In the genomic region with DNA sequence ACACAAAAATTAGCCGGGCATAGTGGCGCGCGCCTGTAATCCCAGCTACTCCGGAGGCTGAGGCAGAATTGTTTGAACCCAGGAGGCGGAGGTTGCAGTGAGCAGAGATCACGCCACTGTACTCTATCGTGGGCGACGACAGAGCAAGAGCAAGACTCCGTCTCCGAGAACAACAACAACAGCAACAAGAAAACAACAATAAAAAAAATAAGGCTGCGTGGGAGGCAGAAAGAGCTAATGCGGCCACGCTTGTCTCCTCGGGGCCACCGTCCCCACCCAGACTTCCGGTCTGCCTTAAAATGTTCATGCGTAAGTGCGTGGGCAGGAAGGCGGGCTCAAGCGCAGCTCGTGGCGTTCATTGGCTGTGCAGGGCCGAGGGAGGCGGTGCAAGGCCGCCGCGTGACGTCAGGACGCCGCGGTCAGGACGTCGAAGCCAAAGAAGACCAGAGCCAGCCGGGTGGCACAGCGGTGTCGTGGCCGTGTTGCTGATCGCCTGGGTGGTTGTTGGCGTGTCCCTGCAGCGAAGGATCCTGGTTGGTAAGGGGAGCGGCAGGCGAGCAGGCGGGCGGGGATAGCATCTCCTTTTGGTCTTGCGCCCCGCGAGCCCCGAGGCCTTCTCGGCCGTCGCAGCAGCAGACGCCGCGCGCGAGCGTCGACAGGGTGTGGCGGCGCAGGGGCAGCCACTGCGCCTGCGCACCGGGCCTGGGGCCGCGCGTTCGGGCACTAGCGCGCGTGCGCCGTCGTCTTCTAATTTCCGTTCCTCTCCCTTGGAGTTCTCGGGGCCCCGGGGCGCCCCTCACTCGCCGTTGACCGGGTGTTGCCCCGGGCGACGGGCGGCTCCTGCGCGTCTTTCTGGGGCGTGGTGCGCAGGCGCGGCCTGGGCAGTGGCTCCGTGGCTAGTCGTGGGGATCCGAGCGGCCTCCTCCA, we compare ENCODE assay signal across 1 cellular context.
TF ChIP-seq lines count a peak whose summit lies in the region.

A gene (plus strand): TSS at position 426 of the 927 bp plus-strand sequence. CDS start 2,146 bp downstream, outside the sequence.

TF ChIP-seq in HEK293, 187 proteins besides CTCF, POLR2A, EP300 and RAD21 (continued from another document and continues in another):
- TF ChIP-seq ZNF24 (tag by site-specific recombination; IDR thresholded peaks at IDR 0.05), result peak; percentile 24; the same call in 1 of the 2 replicates
- TF ChIP-seq, protein P1, sequence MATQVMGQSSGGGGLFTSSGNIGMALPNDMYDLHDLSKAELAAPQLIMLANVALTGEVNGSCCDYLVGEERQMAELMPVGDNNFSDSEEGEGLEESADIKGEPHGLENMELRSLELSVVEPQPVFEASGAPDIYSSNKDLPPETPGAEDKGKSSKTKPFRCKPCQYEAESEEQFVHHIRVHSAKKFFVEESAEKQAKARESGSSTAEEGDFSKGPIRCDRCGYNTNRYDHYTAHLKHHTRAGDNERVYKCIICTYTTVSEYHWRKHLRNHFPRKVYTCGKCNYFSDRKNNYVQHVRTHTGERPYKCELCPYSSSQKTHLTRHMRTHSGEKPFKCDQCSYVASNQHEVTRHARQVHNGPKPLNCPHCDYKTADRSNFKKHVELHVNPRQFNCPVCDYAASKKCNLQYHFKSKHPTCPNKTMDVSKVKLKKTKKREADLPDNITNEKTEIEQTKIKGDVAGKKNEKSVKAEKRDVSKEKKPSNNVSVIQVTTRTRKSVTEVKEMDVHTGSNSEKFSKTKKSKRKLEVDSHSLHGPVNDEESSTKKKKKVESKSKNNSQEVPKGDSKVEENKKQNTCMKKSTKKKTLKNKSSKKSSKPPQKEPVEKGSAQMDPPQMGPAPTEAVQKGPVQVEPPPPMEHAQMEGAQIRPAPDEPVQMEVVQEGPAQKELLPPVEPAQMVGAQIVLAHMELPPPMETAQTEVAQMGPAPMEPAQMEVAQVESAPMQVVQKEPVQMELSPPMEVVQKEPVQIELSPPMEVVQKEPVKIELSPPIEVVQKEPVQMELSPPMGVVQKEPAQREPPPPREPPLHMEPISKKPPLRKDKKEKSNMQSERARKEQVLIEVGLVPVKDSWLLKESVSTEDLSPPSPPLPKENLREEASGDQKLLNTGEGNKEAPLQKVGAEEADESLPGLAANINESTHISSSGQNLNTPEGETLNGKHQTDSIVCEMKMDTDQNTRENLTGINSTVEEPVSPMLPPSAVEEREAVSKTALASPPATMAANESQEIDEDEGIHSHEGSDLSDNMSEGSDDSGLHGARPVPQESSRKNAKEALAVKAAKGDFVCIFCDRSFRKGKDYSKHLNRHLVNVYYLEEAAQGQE (tag by site-specific recombination; IDR thresholded peaks at IDR 0.05), result no peak
- TF ChIP-seq ZNF366 (tag by site-specific recombination; conservative IDR thresholded peaks at IDR 0.05), result no peak
- no peak for TF ChIP-seq ZNF792 (tag by site-specific recombination; IDR thresholded peaks at IDR 0.05)
- TF ChIP-seq ZNF585B (tag by site-specific recombination; IDR thresholded peaks at IDR 0.05), result no peak
- TF ChIP-seq, protein P2, sequence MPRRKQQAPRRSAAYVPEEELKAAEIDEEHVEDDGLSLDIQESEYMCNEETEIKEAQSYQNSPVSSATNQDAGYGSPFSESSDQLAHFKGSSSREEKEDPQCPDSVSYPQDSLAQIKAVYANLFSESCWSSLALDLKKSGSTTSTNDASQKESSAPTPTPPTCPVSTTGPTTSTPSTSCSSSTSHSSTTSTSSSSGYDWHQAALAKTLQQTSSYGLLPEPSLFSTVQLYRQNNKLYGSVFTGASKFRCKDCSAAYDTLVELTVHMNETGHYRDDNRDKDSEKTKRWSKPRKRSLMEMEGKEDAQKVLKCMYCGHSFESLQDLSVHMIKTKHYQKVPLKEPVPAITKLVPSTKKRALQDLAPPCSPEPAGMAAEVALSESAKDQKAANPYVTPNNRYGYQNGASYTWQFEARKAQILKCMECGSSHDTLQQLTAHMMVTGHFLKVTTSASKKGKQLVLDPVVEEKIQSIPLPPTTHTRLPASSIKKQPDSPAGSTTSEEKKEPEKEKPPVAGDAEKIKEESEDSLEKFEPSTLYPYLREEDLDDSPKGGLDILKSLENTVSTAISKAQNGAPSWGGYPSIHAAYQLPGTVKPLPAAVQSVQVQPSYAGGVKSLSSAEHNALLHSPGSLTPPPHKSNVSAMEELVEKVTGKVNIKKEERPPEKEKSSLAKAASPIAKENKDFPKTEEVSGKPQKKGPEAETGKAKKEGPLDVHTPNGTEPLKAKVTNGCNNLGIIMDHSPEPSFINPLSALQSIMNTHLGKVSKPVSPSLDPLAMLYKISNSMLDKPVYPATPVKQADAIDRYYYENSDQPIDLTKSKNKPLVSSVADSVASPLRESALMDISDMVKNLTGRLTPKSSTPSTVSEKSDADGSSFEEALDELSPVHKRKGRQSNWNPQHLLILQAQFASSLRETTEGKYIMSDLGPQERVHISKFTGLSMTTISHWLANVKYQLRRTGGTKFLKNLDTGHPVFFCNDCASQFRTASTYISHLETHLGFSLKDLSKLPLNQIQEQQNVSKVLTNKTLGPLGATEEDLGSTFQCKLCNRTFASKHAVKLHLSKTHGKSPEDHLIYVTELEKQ (tag by site-specific recombination; IDR thresholded peaks at IDR 0.05; ENCODE audit: borderline replicate concordance), result no peak; the same call in 1 of the 2 replicates
- 0 out of 2 replicates have a peak, but pooled peaks have one; percentile 44 for TF ChIP-seq ZSCAN30 (tag by site-specific recombination; IDR thresholded peaks at IDR 0.05)
- no peak for TF ChIP-seq ZNF121 (tag by site-specific recombination; IDR thresholded peaks at IDR 0.05)
- TF ChIP-seq ZNF571 (tag by site-specific recombination; IDR thresholded peaks at IDR 0.05), result no peak
- no peak for TF ChIP-seq ZNF19 (tag by site-specific recombination; IDR thresholded peaks at IDR 0.05; ENCODE audit: low read depth)
- TF ChIP-seq, protein P3, sequence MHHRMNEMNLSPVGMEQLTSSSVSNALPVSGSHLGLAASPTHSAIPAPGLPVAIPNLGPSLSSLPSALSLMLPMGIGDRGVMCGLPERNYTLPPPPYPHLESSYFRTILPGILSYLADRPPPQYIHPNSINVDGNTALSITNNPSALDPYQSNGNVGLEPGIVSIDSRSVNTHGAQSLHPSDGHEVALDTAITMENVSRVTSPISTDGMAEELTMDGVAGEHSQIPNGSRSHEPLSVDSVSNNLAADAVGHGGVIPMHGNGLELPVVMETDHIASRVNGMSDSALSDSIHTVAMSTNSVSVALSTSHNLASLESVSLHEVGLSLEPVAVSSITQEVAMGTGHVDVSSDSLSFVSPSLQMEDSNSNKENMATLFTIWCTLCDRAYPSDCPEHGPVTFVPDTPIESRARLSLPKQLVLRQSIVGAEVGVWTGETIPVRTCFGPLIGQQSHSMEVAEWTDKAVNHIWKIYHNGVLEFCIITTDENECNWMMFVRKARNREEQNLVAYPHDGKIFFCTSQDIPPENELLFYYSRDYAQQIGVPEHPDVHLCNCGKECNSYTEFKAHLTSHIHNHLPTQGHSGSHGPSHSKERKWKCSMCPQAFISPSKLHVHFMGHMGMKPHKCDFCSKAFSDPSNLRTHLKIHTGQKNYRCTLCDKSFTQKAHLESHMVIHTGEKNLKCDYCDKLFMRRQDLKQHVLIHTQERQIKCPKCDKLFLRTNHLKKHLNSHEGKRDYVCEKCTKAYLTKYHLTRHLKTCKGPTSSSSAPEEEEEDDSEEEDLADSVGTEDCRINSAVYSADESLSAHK (tag by site-specific recombination; IDR thresholded peaks at IDR 0.05), result no peak
- no peak for TF ChIP-seq ZNF157 (tag by site-specific recombination; IDR thresholded peaks at IDR 0.05)
- TF ChIP-seq ZNF660 (tag by site-specific recombination; IDR thresholded peaks at IDR 0.05), result peak; percentile 76
- TF ChIP-seq ZFHX2 (tag by site-specific recombination; conservative IDR thresholded peaks at IDR 0.05), result peak; percentile 97
- no peak for TF ChIP-seq PRDM1 (tag by site-specific recombination; IDR thresholded peaks at IDR 0.05)
- peak; percentile 97 for TF ChIP-seq ZBTB21 (tag by site-specific recombination; IDR thresholded peaks at IDR 0.05)
- no peak for TF ChIP-seq ZNF623 (tag by site-specific recombination; IDR thresholded peaks at IDR 0.05)
- TF ChIP-seq ZEB2 (tag by site-specific recombination; IDR thresholded peaks at IDR 0.05), result peak; percentile 46; the same call in 1 of the 2 replicates
- TF ChIP-seq GLI4 (tag by site-specific recombination; IDR thresholded peaks at IDR 0.05), result no peak
- TF ChIP-seq YY1 (tag by site-specific recombination; IDR thresholded peaks at IDR 0.05), result no peak; the same call in 1 of the 2 replicates
- TF ChIP-seq SP7 (tag by site-specific recombination; IDR thresholded peaks at IDR 0.05), result peak; percentile 79
- TF ChIP-seq, protein P4, sequence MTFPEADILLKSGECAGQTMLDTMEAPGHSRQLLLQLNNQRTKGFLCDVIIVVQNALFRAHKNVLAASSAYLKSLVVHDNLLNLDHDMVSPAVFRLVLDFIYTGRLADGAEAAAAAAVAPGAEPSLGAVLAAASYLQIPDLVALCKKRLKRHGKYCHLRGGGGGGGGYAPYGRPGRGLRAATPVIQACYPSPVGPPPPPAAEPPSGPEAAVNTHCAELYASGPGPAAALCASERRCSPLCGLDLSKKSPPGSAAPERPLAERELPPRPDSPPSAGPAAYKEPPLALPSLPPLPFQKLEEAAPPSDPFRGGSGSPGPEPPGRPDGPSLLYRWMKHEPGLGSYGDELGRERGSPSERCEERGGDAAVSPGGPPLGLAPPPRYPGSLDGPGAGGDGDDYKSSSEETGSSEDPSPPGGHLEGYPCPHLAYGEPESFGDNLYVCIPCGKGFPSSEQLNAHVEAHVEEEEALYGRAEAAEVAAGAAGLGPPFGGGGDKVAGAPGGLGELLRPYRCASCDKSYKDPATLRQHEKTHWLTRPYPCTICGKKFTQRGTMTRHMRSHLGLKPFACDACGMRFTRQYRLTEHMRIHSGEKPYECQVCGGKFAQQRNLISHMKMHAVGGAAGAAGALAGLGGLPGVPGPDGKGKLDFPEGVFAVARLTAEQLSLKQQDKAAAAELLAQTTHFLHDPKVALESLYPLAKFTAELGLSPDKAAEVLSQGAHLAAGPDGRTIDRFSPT (tag by site-specific recombination; IDR thresholded peaks at IDR 0.05), result peak; percentile 97
- TF ChIP-seq ZNF354C (tag by site-specific recombination; IDR thresholded peaks at IDR 0.05; ENCODE audit: borderline replicate concordance, low read depth), result no peak
- no peak for TF ChIP-seq ZNF626 (tag by site-specific recombination; IDR thresholded peaks at IDR 0.05)
- no peak for TF ChIP-seq ZNF274 (IDR thresholded peaks at IDR 0.05; ENCODE audit: low read length)
- TF ChIP-seq ZNF274 (tag by site-specific recombination; IDR thresholded peaks at IDR 0.05; ENCODE audit: borderline replicate concordance), result no peak
- TF ChIP-seq, protein P5, sequence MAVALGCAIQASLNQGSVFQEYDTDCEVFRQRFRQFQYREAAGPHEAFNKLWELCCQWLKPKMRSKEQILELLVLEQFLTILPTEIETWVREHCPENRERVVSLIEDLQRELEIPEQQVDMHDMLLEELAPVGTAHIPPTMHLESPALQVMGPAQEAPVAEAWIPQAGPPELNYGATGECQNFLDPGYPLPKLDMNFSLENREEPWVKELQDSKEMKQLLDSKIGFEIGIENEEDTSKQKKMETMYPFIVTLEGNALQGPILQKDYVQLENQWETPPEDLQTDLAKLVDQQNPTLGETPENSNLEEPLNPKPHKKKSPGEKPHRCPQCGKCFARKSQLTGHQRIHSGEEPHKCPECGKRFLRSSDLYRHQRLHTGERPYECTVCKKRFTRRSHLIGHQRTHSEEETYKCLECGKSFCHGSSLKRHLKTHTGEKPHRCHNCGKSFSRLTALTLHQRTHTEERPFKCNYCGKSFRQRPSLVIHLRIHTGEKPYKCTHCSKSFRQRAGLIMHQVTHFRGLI (tag by site-specific recombination; IDR thresholded peaks at IDR 0.05), result no peak
- TF ChIP-seq ZNF404 (tag by site-specific recombination; IDR thresholded peaks at IDR 0.05), result no peak
- no peak for TF ChIP-seq KLF7 (tag by site-specific recombination; IDR thresholded peaks at IDR 0.05; ENCODE audit: borderline replicate concordance)
- no peak for TF ChIP-seq IKZF3 (tag by site-specific recombination; IDR thresholded peaks at IDR 0.05)
- no peak for TF ChIP-seq ZNF433 (tag by site-specific recombination; IDR thresholded peaks at IDR 0.05; ENCODE audit: low read depth)
- TF ChIP-seq ZNF776 (tag by site-specific recombination; IDR thresholded peaks at IDR 0.05; ENCODE audit: borderline replicate concordance), result no peak
- TF ChIP-seq, protein P6, sequence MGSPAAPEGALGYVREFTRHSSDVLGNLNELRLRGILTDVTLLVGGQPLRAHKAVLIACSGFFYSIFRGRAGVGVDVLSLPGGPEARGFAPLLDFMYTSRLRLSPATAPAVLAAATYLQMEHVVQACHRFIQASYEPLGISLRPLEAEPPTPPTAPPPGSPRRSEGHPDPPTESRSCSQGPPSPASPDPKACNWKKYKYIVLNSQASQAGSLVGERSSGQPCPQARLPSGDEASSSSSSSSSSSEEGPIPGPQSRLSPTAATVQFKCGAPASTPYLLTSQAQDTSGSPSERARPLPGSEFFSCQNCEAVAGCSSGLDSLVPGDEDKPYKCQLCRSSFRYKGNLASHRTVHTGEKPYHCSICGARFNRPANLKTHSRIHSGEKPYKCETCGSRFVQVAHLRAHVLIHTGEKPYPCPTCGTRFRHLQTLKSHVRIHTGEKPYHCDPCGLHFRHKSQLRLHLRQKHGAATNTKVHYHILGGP (tag by site-specific recombination; IDR thresholded peaks at IDR 0.05), result no peak
- TF ChIP-seq HOXD13 (CRISPR knock-in tag; IDR thresholded peaks at IDR 0.05; ENCODE audit: borderline replicate concordance), result no peak
- TF ChIP-seq, protein P7, sequence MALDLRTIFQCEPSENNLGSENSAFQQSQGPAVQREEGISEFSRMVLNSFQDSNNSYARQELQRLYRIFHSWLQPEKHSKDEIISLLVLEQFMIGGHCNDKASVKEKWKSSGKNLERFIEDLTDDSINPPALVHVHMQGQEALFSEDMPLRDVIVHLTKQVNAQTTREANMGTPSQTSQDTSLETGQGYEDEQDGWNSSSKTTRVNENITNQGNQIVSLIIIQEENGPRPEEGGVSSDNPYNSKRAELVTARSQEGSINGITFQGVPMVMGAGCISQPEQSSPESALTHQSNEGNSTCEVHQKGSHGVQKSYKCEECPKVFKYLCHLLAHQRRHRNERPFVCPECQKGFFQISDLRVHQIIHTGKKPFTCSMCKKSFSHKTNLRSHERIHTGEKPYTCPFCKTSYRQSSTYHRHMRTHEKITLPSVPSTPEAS (tag by site-specific recombination; IDR thresholded peaks at IDR 0.05), result no peak
- TF ChIP-seq KLF16 (tag by site-specific recombination; IDR thresholded peaks at IDR 0.05), result peak; percentile 55; the same call in 1 of the 2 replicates
- no peak for TF ChIP-seq ZNF624 (tag by site-specific recombination; IDR thresholded peaks at IDR 0.05)
- no peak for TF ChIP-seq ZNF48 (tag by site-specific recombination; IDR thresholded peaks at IDR 0.05)
- TF ChIP-seq ZNF701 (tag by site-specific recombination; IDR thresholded peaks at IDR 0.05), result no peak
- peak; percentile 95 for TF ChIP-seq SP2 (tag by site-specific recombination; IDR thresholded peaks at IDR 0.05)
- no peak for TF ChIP-seq WT1 (tag by site-specific recombination; IDR thresholded peaks at IDR 0.05)
- peak; percentile 57; the same call in 1 of the 2 replicates for TF ChIP-seq REPIN1 (tag by site-specific recombination; IDR thresholded peaks at IDR 0.05; ENCODE audit: low read depth)
- TF ChIP-seq ZNF341 (tag by site-specific recombination; IDR thresholded peaks at IDR 0.05; ENCODE audit: low read depth), result peak; percentile 51; the same call in 1 of the 2 replicates
- TF ChIP-seq ZNF561 (tag by site-specific recombination; IDR thresholded peaks at IDR 0.05; ENCODE audit: borderline replicate concordance), result peak; percentile 71; the same call in 1 of the 2 replicates
- TF ChIP-seq ZFP3 (tag by site-specific recombination; IDR thresholded peaks at IDR 0.05; ENCODE audit: low read depth), result no peak
